In genomic region chr22:17864398-17865182, GRCh38 we compare ENCODE assay signal across 34 cellular contexts.
"Had no signal": no experiment of that assay in that cellular context is flagged by ENCODE, and none has a peak within 500 bp of the region (broad histone marks: within the 10 kb centered on the region; RNA-seq: fewer than 3 reads in every experiment).

No MANE protein-coding gene starts in this region.

- FAIRE-seq: endometrium, islet of Langerhans, pancreas, TTC549 had no signal

- H3K27ac Mint-ChIP-seq: activated CD4-positive, alpha-beta memory T cell treated with anti-CD3 and anti-CD28 coated beads for 36 hours; activated CD4-positive, alpha-beta T cell treated with anti-CD3 and anti-CD28 coated beads, Interleukin-2, amount 10 ng/mL, durations not matched to agents 24 days and 14 days; activated naive CD4-positive, alpha-beta T cell treated with anti-CD3 and anti-CD28 coated beads for 36 hours; activated T-helper 1 cell treated with anti-CD3 and anti-CD28 coated beads, Interleukin-12 subunit alpha, Interleukin-12 subunit beta, Interleukin-2, Interleukin-4 antibody, amounts not matched to agents 30 ng/mL and 10 ng/mL and 1 ng/mL, durations not matched to agents 14 hours and 24 hours and 36 hours; dendritic cell treated with granulocyte-macrophage colony-stimulating factor and Interleukin-4, amounts not matched to agents 40 ng/mL and 50 ng/mL, for 4 days; nephron had no signal

- H3K4me3 Mint-ChIP-seq: activated CD4-positive, alpha-beta memory T cell treated with anti-CD3 and anti-CD28 coated beads for 36 hours; activated CD4-positive, alpha-beta T cell treated with anti-CD3 and anti-CD28 coated beads, Interleukin-2, amount 10 ng/mL, durations not matched to agents 24 days and 14 days; activated naive CD4-positive, alpha-beta T cell treated with anti-CD3 and anti-CD28 coated beads for 36 hours; activated naive CD8-positive, alpha-beta T cell treated with anti-CD3 and anti-CD28 coated beads for 36 hours; activated T-helper 1 cell treated with anti-CD3 and anti-CD28 coated beads, Interleukin-12 subunit alpha, Interleukin-12 subunit beta, Interleukin-2, Interleukin-4 antibody, amounts not matched to agents 30 ng/mL and 10 ng/mL and 1 ng/mL, durations not matched to agents 14 hours and 24 hours and 36 hours; dendritic cell treated with granulocyte-macrophage colony-stimulating factor and Interleukin-4, amounts not matched to agents 40 ng/mL and 50 ng/mL, for 4 days; nephron had no signal

- H3K4me2 ChIP-seq: smooth muscle cell had no signal

- H3K9me3 ChIP-seq: adrenal gland, ascending aorta, esophagus squamous epithelium, pancreas, psoas muscle, suprapubic skin, transverse colon had no signal

- H3K27me3 ChIP-seq: adrenal gland, ascending aorta, brain microvascular endothelial cell, esophagus squamous epithelium, pancreas, suprapubic skin, transverse colon had no signal

- ATAC-seq: left cardiac atrium, left ventricle myocardium superior, pancreas, psoas muscle had no signal

- H3K4me3 ChIP-seq: adrenal gland, ascending aorta, esophagus squamous epithelium, pancreas, psoas muscle, smooth muscle cell, suprapubic skin, transverse colon had no signal

- DNase-seq: activated CD4-positive, alpha-beta memory T cell treated with anti-CD3 and anti-CD28 coated beads for 36 hours; activated CD4-positive, alpha-beta T cell treated with anti-CD3 and anti-CD28 coated beads, Interleukin-2, amount 10 ng/mL, durations not matched to agents 24 days and 14 days; activated CD4-positive, CD25-positive, alpha-beta regulatory T cell treated with anti-CD3 and anti-CD28 coated beads, Interleukin-2, amount 50 U/mL, for 72 hours; activated CD8-positive, alpha-beta memory T cell treated with anti-CD3 and anti-CD28 coated beads, Interleukin-2, amount 50 U/mL, for 4 hours; activated effector memory CD4-positive, alpha-beta T cell treated with anti-CD3 and anti-CD28 coated beads, Interleukin-2, amount 50 U/mL, for 16 hours; activated naive CD4-positive, alpha-beta T cell treated with anti-CD3 and anti-CD28 coated beads for 36 hours; activated naive CD8-positive, alpha-beta T cell treated with anti-CD3 and anti-CD28 coated beads for 36 hours; activated T-cell treated with anti-CD3 and anti-CD28 coated beads, Interleukin-2, amount 50 U/mL, for 1 hour; adrenal gland; brain microvascular endothelial cell; central memory CD4-positive, alpha-beta T cell; effector CD8-positive, alpha-beta T cell; esophagus squamous epithelium; foreskin melanocyte; left cardiac atrium; pancreas; psoas muscle; stimulated activated CD4-positive, alpha-beta T cell treated with anti-CD3 and anti-CD28 coated beads, Interleukin-15, amount 100 ng/mL, for 24 hours; stimulated activated CD4-positive, alpha-beta T cell treated with anti-CD3 and anti-CD28 coated beads, Interleukin-2, amount 100 ng/mL, for 24 hours; stimulated activated naive CD4-positive, alpha-beta T cell treated with Interleukin-2 at 50 U/mL for 16 hours; T-helper 9 cell; WERI-Rb-1 had no signal

- H3K4me1 ChIP-seq: pancreas had no signal

- H3K9me3 Mint-ChIP-seq: activated CD4-positive, alpha-beta memory T cell treated with anti-CD3 and anti-CD28 coated beads for 36 hours; activated CD4-positive, alpha-beta T cell treated with anti-CD3 and anti-CD28 coated beads, Interleukin-2, amount 10 ng/mL, durations not matched to agents 24 days and 14 days; activated naive CD4-positive, alpha-beta T cell treated with anti-CD3 and anti-CD28 coated beads for 36 hours; activated naive CD8-positive, alpha-beta T cell treated with anti-CD3 and anti-CD28 coated beads for 36 hours; activated T-helper 1 cell treated with anti-CD3 and anti-CD28 coated beads, Interleukin-12 subunit alpha, Interleukin-12 subunit beta, Interleukin-2, Interleukin-4 antibody, amounts not matched to agents 30 ng/mL and 10 ng/mL and 1 ng/mL, durations not matched to agents 14 hours and 24 hours and 36 hours; dendritic cell treated with granulocyte-macrophage colony-stimulating factor and Interleukin-4, amounts not matched to agents 40 ng/mL and 50 ng/mL, for 4 days; nephron had no signal

- H3K27ac ChIP-seq: adrenal gland, ascending aorta, brain microvascular endothelial cell, epithelial cell of prostate, esophagus squamous epithelium, pancreas, psoas muscle, suprapubic skin, WERI-Rb-1 had no signal
